ENCODE assay signal across 9 cellular contexts in the genomic region with DNA sequence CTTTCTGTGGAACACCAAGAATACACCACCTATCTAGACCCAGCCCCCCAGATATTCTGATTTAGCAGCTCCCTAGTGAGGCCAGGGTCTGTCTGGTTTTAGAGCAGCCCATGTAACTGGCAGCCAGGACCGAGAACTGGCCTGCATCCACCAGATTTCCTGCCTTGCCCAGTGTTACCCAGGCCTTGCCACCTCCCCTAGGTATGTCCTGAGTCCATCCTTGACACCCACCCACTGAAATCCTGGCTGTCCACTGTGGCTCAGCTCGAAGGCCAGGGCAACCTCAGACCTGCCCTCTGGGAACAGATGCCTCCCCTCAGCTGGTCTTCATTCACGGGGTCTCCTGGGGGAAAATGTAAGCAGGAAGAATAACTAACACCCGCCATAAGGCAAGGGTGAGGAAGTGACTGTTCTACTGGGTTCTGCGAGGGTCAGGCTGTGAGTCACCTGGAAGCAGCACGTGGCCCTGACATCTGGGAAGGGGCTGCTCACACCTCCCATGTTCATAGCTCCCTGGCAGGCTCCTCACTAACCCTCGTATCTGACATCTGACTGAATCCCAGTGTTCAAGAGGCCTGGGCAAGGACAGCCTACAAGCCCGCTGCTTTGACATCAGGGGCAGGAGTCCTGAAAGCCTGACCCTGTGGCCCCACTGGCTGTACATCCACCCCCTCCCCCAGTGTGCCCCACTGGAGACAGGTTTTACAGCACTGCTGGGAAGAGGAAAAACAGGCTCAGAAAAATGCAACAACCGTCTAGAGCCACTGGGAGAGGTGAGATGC.
DNase-seq lines count a peak whose midpoint lies in the region; ATAC-seq and TF ChIP-seq lines count a peak whose summit lies in the region.
"Had no signal": no experiment of that assay in that cellular context is flagged by ENCODE, and none has a peak within 500 bp of the region (broad histone marks: within the 10 kb centered on the region; RNA-seq: fewer than 3 reads in every experiment).

No MANE protein-coding gene starts in this region.

- POLR2A ChIA-PET in IMR-90 (lab: Charles Lee; ENCODE audit: unreplicated experiment) (no interaction called here), Caco-2 (lab: Charles Lee) (no interaction called here)

- peak overlapping the region; percentile 90 for H3K27ac Mint-ChIP-seq in T-helper 2 cell treated with Interferon-gamma antibody and Interleukin-4, amounts not matched to agents 5 μg/mL and 100 μg/mL, for 36 hours
- peak overlapping the region; percentile 100 for H3K27ac Mint-ChIP-seq in activated naive CD8-positive, alpha-beta T cell treated with anti-CD3 and anti-CD28 coated beads, Interleukin-2, amount 50 U/mL, for 24 hours
- peak overlapping the region; percentile 57 for H3K27ac Mint-ChIP-seq in nephron progenitor cell
- no peak overlapping the region for H3K27ac Mint-ChIP-seq in Caco-2 (ENCODE audit: unreplicated experiment)

- H3K9me3 ChIP-seq in IMR-90 (ENCODE audit: control insufficient read depth, insufficient read depth, low read length): no peaks in the 10 kb centered on the region
- no peaks in the 10 kb centered on the region for H3K9me3 ChIP-seq in Caco-2
- H3K9me3 ChIP-seq: A549 had no signal

- H3K79me1 ChIP-seq in IMR-90 (ENCODE audit: low read depth in 1 of 2, low read length in 2 of 2): no peaks in the 10 kb centered on the region; a peak in 1 of 4 replicates

- peak overlapping the region; percentile 56 for H3K4ac ChIP-seq in IMR-90 (ENCODE audit: low read depth, low read length)

- no peak for DNase-seq in T-helper 2 cell treated with Interferon-gamma antibody and Interleukin-4, amounts not matched to agents 5 μg/mL and 100 μg/mL, for 36 hours (ENCODE audit: low spot score)
- DNase-seq in T-helper 2 cell (no peak), IMR-90 (peak; percentile 69), nephron progenitor cell (no peak), NOMO-1 treated with dmso at 0.1 percent for 144 hours (lab: John Stamatoyannopoulos, UW; ENCODE audit: unreplicated experiment) (no peak), NCI-H1092 treated with DMSO at 0.1 percent for 48 hours (lab: John Stamatoyannopoulos, UW) (no peak), Caco-2 (no peak)
- DNase-seq in activated naive CD8-positive, alpha-beta T cell treated with anti-CD3 and anti-CD28 coated beads, Interleukin-2, amount 50 U/mL, for 24 hours: no peak

- peaks cover 82% of the 10 kb centered on the region for H3K36me3 Mint-ChIP-seq in T-helper 2 cell treated with Interferon-gamma antibody and Interleukin-4, amounts not matched to agents 5 μg/mL and 100 μg/mL, for 36 hours (ENCODE audit: low read depth)
- H3K36me3 Mint-ChIP-seq in activated naive CD8-positive, alpha-beta T cell treated with anti-CD3 and anti-CD28 coated beads, Interleukin-2, amount 50 U/mL, for 24 hours (ENCODE audit: low read depth): peaks cover 61% of the 10 kb centered on the region
- H3K36me3 Mint-ChIP-seq in nephron progenitor cell (ENCODE audit: low read depth) (peaks cover 13% of the 10 kb centered on the region), Caco-2 (ENCODE audit: insufficient read depth, unreplicated experiment) (no peaks in the 10 kb centered on the region)

- TF ChIP-seq CTCF in IMR-90 (conservative IDR thresholded peaks at IDR 0.05; ENCODE audit: low read depth, low read length) (no peak), nephron progenitor cell (IDR thresholded peaks at IDR 0.05) (no peak), Caco-2 (IDR thresholded peaks at IDR 0.05; ENCODE audit: insufficient read depth in 1 of 2, low read depth in 1 of 2, low read length in 1 of 2, severe bottlenecking in 1 of 2, unreplicated experiment in 1 of 2) (no peak)

- CTCF ChIA-PET in IMR-90 (lab: Yijun Ruan, JAX) (no interaction called here), Caco-2 (lab: Charles Lee) (no interaction called here)

- H4K20me1 ChIP-seq in IMR-90 (ENCODE audit: insufficient read depth, low read length): no peaks in the 10 kb centered on the region

- peak overlapping the region; percentile 61; the same call in 1 of the 2 replicates for H4K5ac ChIP-seq in IMR-90 (ENCODE audit: low read depth, low read length)

- H3K14ac ChIP-seq in IMR-90 (replicated peaks; ENCODE audit: low read depth, low read length): 0 out of 2 replicates have a peak overlapping the region, but pooled peaks have one; percentile 29

- H2BK15ac ChIP-seq in IMR-90 (ENCODE audit: low read depth, low read length): no peak overlapping the region

- peak overlapping the region; percentile 35 for H4K91ac ChIP-seq in IMR-90 (ENCODE audit: insufficient read depth, low read depth, low read length)

- H3K56ac ChIP-seq in IMR-90 (ENCODE audit: extremely low read depth, insufficient read depth, low read length): no peak overlapping the region

- H2AFZ ChIP-seq in IMR-90 (replicated peaks; ENCODE audit: low read length, poor library complexity): peak overlapping the region; percentile 63

- no peak overlapping the region; the same call in 1 of the 2 replicates for H3K27ac ChIP-seq in IMR-90 (ENCODE audit: insufficient read depth, low read length)
- H3K27ac ChIP-seq: A549 had no signal

- H4K8ac ChIP-seq in IMR-90 (ENCODE audit: low read depth in 2 of 2, low read length in 2 of 2): peak overlapping the region; percentile 44 to 61

- H3K23ac ChIP-seq in IMR-90 (ENCODE audit: low read depth, low read length): no peak overlapping the region

- H3K9me3 Mint-ChIP-seq in T-helper 2 cell treated with Interferon-gamma antibody and Interleukin-4, amounts not matched to agents 5 μg/mL and 100 μg/mL, for 36 hours: peaks cover 5% of the 10 kb centered on the region
- no peaks in the 10 kb centered on the region for H3K9me3 Mint-ChIP-seq in activated naive CD8-positive, alpha-beta T cell treated with anti-CD3 and anti-CD28 coated beads, Interleukin-2, amount 50 U/mL, for 24 hours
- peaks cover 9% of the 10 kb centered on the region for H3K9me3 Mint-ChIP-seq in nephron progenitor cell
- no peaks in the 10 kb centered on the region for H3K9me3 Mint-ChIP-seq in Caco-2 (ENCODE audit: unreplicated experiment)

- peak overlapping the region; percentile 19 for H2AK9ac ChIP-seq in IMR-90 (replicated peaks; ENCODE audit: low read depth, low read length, poor library complexity)

- dilution Hi-C loops in IMR-90 (cut with HindIII; ENCODE audit: low sequenced_read_pairs, unreplicated experiment): no loop called here

- no peak for TF ChIP-seq POLR2A in IMR-90 (IDR thresholded peaks at IDR 0.05; ENCODE audit: low read depth, low read length)

- BruUV-seq in IMR-90 (replicated peaks; lab: Mats Ljungman, UMichigan): no TSS peak
- no TSS peak for BruUV-seq in Caco-2 (replicated peaks; lab: Mats Ljungman, UMichigan)

- no peak overlapping the region for H3K9ac ChIP-seq in IMR-90 (ENCODE audit: low read depth, low read length)

- no peak overlapping the region for H3K4me2 ChIP-seq in IMR-90 (ENCODE audit: low read depth, low read length)
- H3K4me2 ChIP-seq: A549 had no signal

- H3K18ac ChIP-seq in IMR-90 (ENCODE audit: low read depth, low read length): no peak overlapping the region; the same call in 1 of the 2 replicates

- H3K4me3 ChIP-seq in IMR-90 (ENCODE audit: insufficient read depth, low read depth, low read length) (no peak overlapping the region), Caco-2 (ENCODE audit: low read depth, low read length) (no peak overlapping the region)
- H3K4me3 ChIP-seq: A549 had no signal

- in situ Hi-C loops in IMR-90 (cut with MboI; ENCODE audit: low sequenced_read_pairs): no loop called here

- ATAC-seq in IMR-90 (ENCODE audit: low read depth): peak; percentile 2; the same call in 1 of the 2 replicates
- no peak for ATAC-seq in activated naive CD8-positive, alpha-beta T cell treated with anti-CD3 and anti-CD28 coated beads, Interleukin-2, amount 50 U/mL, for 24 hours
- ATAC-seq: A549 had no signal

- H2BK120ac ChIP-seq in IMR-90 (ENCODE audit: low read depth, low read length): peak overlapping the region; percentile 68; the same call in 1 of the 2 replicates

- intact Hi-C loops in IMR-90 (cut with micrococcal nuclease): no loop called here
- intact Hi-C loops in Caco-2 (cut with micrococcal nuclease; ENCODE audit: unreplicated experiment): loop anchor here (5.0 kb wide), 1 partner anchor 122 kb away; no protein-coding TSS in a partner anchor

- H2BK20ac ChIP-seq in IMR-90 (ENCODE audit: low read depth, low read length): peak overlapping the region; percentile 43; the same call in 1 of the 2 replicates

- no peak for TF ChIP-seq RAD21 in IMR-90 (IDR thresholded peaks at IDR 0.05; ENCODE audit: low read length)

- 83% methylated on average over 1 of the region's 9 CpGs; no CpG with 5 or more reads in 1 of the 2 experiments for WGBS in IMR-90 (ENCODE audit: extremely low coverage in 2 of 2, insufficient read length in 1 of 2), 2 experiments

- H3K4me1 Mint-ChIP-seq in T-helper 2 cell treated with Interferon-gamma antibody and Interleukin-4, amounts not matched to agents 5 μg/mL and 100 μg/mL, for 36 hours (ENCODE audit: low read depth): peaks cover 94% of the 10 kb centered on the region
- peaks cover 99% of the 10 kb centered on the region for H3K4me1 Mint-ChIP-seq in activated naive CD8-positive, alpha-beta T cell treated with anti-CD3 and anti-CD28 coated beads, Interleukin-2, amount 50 U/mL, for 24 hours
- H3K4me1 Mint-ChIP-seq in nephron progenitor cell (peaks cover 45% of the 10 kb centered on the region), Caco-2 (ENCODE audit: low read depth, unreplicated experiment) (no peaks in the 10 kb centered on the region)

- peak overlapping the region; percentile 72 for H3K4me3 Mint-ChIP-seq in T-helper 2 cell treated with Interferon-gamma antibody and Interleukin-4, amounts not matched to agents 5 μg/mL and 100 μg/mL, for 36 hours
- peak overlapping the region; percentile 68 for H3K4me3 Mint-ChIP-seq in activated naive CD8-positive, alpha-beta T cell treated with anti-CD3 and anti-CD28 coated beads, Interleukin-2, amount 50 U/mL, for 24 hours
- H3K4me3 Mint-ChIP-seq in nephron progenitor cell: no peak overlapping the region
- no peak overlapping the region for H3K4me3 Mint-ChIP-seq in Caco-2 (ENCODE audit: unreplicated experiment)

- H3K9me1 ChIP-seq in IMR-90 (ENCODE audit: insufficient read depth, low read length): peaks cover 11% of the 10 kb centered on the region

- H3K27me3 Mint-ChIP-seq in T-helper 2 cell treated with Interferon-gamma antibody and Interleukin-4, amounts not matched to agents 5 μg/mL and 100 μg/mL, for 36 hours (ENCODE audit: low read depth): no peaks in the 10 kb centered on the region
- H3K27me3 Mint-ChIP-seq in activated naive CD8-positive, alpha-beta T cell treated with anti-CD3 and anti-CD28 coated beads, Interleukin-2, amount 50 U/mL, for 24 hours: no peaks in the 10 kb centered on the region
- H3K27me3 Mint-ChIP-seq in nephron progenitor cell (ENCODE audit: low read depth, poor library complexity) (no peaks in the 10 kb centered on the region), Caco-2 (ENCODE audit: insufficient read depth, unreplicated experiment) (no peaks in the 10 kb centered on the region)

- H3K36me3 ChIP-seq in IMR-90 (ENCODE audit: control insufficient read depth, insufficient read depth, low read length): no peaks in the 10 kb centered on the region
- H3K36me3 ChIP-seq in Caco-2 (ENCODE audit: control insufficient read depth, insufficient read depth, low read length): no peaks in the 10 kb centered on the region

- H2BK5ac ChIP-seq in IMR-90 (ENCODE audit: low read depth, low read length, poor library complexity, severe bottlenecking): peak overlapping the region; percentile 29

- H2AK5ac ChIP-seq in IMR-90 (ENCODE audit: low read depth, low read length): peak overlapping the region; percentile 52; the same call in 1 of the 2 replicates

- no peaks in the 10 kb centered on the region for H3K27me3 ChIP-seq in IMR-90 (ENCODE audit: control insufficient read depth, insufficient read depth, low read length)
- no peaks in the 10 kb centered on the region for H3K27me3 ChIP-seq in Caco-2 (replicated peaks; ENCODE audit: control insufficient read depth, insufficient read depth, low read length)

- H3K4me1 ChIP-seq in IMR-90 (ENCODE audit: control insufficient read depth, insufficient read depth, low read length): peaks cover 22% of the 10 kb centered on the region
- no peaks in the 10 kb centered on the region for H3K4me1 ChIP-seq in Caco-2

Comparison
In these comparisons a context has a peak if more than half of its experiments do, and no peak if none do; other contexts are left out.
1. H3K4me3 Mint-ChIP-seq: peak in T-helper 2 cell treated with Interferon-gamma antibody and Interleukin-4, amounts not matched to agents 5 μg/mL and 100 μg/mL, for 36 hours (single experiment) and activated naive CD8-positive, alpha-beta T cell treated with anti-CD3 and anti-CD28 coated beads, Interleukin-2, amount 50 U/mL, for 24 hours (single experiment); none in nephron progenitor cell (single experiment) and Caco-2 (single experiment).